ENCODE assay signal across 8 cellular contexts in the genomic region with DNA sequence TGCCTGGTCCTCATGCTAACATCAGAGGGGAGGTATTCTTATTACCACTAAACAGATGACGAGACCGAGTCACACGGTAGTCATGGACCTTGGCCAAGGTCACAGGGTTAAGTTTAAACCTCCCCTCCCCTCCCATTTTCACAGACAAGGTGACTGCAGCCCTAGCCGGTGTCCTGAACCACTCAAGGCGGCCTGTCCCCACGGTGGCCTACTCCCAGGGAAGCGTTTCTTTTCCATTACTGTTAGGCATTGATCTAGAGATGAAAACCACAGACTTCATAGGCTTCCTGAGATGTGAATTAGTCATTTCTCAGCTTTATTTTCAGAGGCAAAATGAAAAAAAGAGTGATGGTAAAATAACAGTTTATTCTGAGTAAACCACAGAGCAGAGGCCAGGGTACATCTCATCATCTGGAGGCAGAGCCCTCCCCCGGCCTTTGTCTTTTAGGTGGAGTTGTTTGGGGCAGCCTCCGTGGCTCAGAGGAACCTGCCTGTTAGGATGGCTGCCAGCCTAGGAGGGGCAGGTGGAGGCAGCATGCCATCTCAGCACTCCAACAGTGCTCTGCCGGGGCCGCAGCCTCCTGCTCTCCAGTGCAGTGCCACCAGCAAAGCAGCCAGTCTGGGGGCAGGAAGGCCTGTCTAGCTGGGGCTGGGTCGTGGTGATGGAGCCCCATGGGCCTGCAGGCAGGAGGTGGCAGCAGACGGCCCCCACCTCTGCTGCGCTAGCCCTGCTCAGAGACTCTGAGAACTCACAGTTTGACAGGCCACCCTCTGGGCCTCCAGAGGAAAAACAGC.
DNase-seq lines count a peak whose midpoint lies in the region; ATAC-seq and TF ChIP-seq lines count a peak whose summit lies in the region.

No MANE protein-coding gene starts in this region.

- H3K27me3 Mint-ChIP-seq in activated naive CD8-positive, alpha-beta T cell treated with anti-CD3 and anti-CD28 coated beads, Interleukin-2, amount 10 ng/mL, durations not matched to agents 7 days and 5 days: no peaks in the 10 kb centered on the region

- peak overlapping the region; percentile 75 for H3K4me3 Mint-ChIP-seq in activated naive CD8-positive, alpha-beta T cell treated with anti-CD3 and anti-CD28 coated beads, Interleukin-2, amount 10 ng/mL, durations not matched to agents 7 days and 5 days

- DNase-seq in GM10266 (ENCODE audit: extremely low spot score) (peak; percentile 77), kidney tubule cell (ENCODE audit: low spot score) (peak; percentile 70), midbrain (lab: John Stamatoyannopoulos, UW) (no peak), DMS114 treated with DMSO at 0.1 percent for 48 hours (lab: John Stamatoyannopoulos, UW; ENCODE audit: unreplicated experiment) (no peak)
- DNase-seq in activated naive CD8-positive, alpha-beta T cell treated with anti-CD3 and anti-CD28 coated beads, Interleukin-2, amount 10 ng/mL, durations not matched to agents 7 days and 5 days: peak; percentile 59
- DNase-seq in stimulated activated CD4-positive, alpha-beta T cell treated with anti-CD3 and anti-CD28 coated beads, Interleukin-4, amount 100 ng/mL, for 48 hours (ENCODE audit: low read depth in 2 of 2): peak; percentile 57 to 75

- H3K9me3 Mint-ChIP-seq in activated naive CD8-positive, alpha-beta T cell treated with anti-CD3 and anti-CD28 coated beads, Interleukin-2, amount 10 ng/mL, durations not matched to agents 7 days and 5 days: peaks cover 1% of the 10 kb centered on the region

- H3K36me3 Mint-ChIP-seq in activated naive CD8-positive, alpha-beta T cell treated with anti-CD3 and anti-CD28 coated beads, Interleukin-2, amount 10 ng/mL, durations not matched to agents 7 days and 5 days: peaks cover 11% of the 10 kb centered on the region

- POLR2A ChIA-PET in activated naive CD8-positive, alpha-beta T cell treated with anti-CD3 and anti-CD28 coated beads, Interleukin-2, amount 10 ng/mL, durations not matched to agents 7 days and 5 days (lab: Charles Lee): interaction anchor here (0.6 to 2.4 kb wide), 7 partner anchors 9 to 437 kb away, joined by 3 to 14 read pairs (median 7); no protein-coding TSS in a partner anchor

- ATAC-seq in HG03064 (IDR thresholded peaks at IDR 0.05; ENCODE audit: low read depth, unreplicated experiment) (peak; percentile 42), SK-N-SH treated with all-trans-retinoic acid at 6 μM for 48 hours (peak; percentile 85)
- ATAC-seq in activated naive CD8-positive, alpha-beta T cell treated with anti-CD3 and anti-CD28 coated beads, Interleukin-2, amount 10 ng/mL, durations not matched to agents 7 days and 5 days (ENCODE audit: low read depth): peak; percentile 72

- peak; percentile 7 for TF ChIP-seq CTCF in GM10266 (IDR thresholded peaks at IDR 0.05; ENCODE audit: control insufficient read depth, insufficient read depth, low read depth, missing control alignments)

- H3K4me1 Mint-ChIP-seq in activated naive CD8-positive, alpha-beta T cell treated with anti-CD3 and anti-CD28 coated beads, Interleukin-2, amount 10 ng/mL, durations not matched to agents 7 days and 5 days: peaks cover 67% of the 10 kb centered on the region

- H3K27ac Mint-ChIP-seq in activated naive CD8-positive, alpha-beta T cell treated with anti-CD3 and anti-CD28 coated beads, Interleukin-2, amount 10 ng/mL, durations not matched to agents 7 days and 5 days: peak overlapping the region; percentile 98

TF ChIP-seq in SK-N-SH treated with all-trans-retinoic acid at 6 μM for 48 hours, 23 proteins besides CTCF, POLR2A, EP300 and RAD21:
- TF ChIP-seq TCF4 (CRISPR knock-in tag; IDR thresholded peaks at IDR 0.05; ENCODE audit: borderline replicate concordance): no peak
- no peak for TF ChIP-seq ISL1 (CRISPR knock-in tag; IDR thresholded peaks at IDR 0.05)
- TF ChIP-seq RARB (CRISPR knock-in tag; IDR thresholded peaks at IDR 0.05): no peak
- TF ChIP-seq ZFP30 (CRISPR knock-in tag; IDR thresholded peaks at IDR 0.05): no peak
- TF ChIP-seq ZNF565 (CRISPR knock-in tag; conservative IDR thresholded peaks at IDR 0.05; ENCODE audit: low read depth): no peak
- no peak for TF ChIP-seq ZC3H10 (CRISPR knock-in tag; IDR thresholded peaks at IDR 0.05)
- TF ChIP-seq PPARA (CRISPR knock-in tag; IDR thresholded peaks at IDR 0.05; ENCODE audit: borderline replicate concordance): no peak
- no peak for TF ChIP-seq CSDC2 (CRISPR knock-in tag; IDR thresholded peaks at IDR 0.05)
- no peak for TF ChIP-seq ZFP3 (CRISPR knock-in tag; IDR thresholded peaks at IDR 0.05)
- TF ChIP-seq, protein P1, sequence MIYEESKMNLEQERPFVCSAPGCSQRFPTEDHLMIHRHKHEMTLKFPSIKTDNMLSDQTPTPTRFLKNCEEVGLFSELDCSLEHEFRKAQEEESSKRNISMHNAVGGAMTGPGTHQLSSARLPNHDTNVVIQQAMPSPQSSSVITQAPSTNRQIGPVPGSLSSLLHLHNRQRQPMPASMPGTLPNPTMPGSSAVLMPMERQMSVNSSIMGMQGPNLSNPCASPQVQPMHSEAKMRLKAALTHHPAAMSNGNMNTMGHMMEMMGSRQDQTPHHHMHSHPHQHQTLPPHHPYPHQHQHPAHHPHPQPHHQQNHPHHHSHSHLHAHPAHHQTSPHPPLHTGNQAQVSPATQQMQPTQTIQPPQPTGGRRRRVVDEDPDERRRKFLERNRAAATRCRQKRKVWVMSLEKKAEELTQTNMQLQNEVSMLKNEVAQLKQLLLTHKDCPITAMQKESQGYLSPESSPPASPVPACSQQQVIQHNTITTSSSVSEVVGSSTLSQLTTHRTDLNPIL (CRISPR knock-in tag; IDR thresholded peaks at IDR 0.05; ENCODE audit: low read depth): no peak
- TF ChIP-seq POU6F1 (CRISPR knock-in tag; IDR thresholded peaks at IDR 0.05; ENCODE audit: borderline replicate concordance, low read depth): no peak
- TF ChIP-seq CSRNP3 (CRISPR knock-in tag; IDR thresholded peaks at IDR 0.05): no peak
- TF ChIP-seq TSHZ2 (CRISPR knock-in tag; IDR thresholded peaks at IDR 0.05): no peak
TF ChIP-seq in SK-N-SH treated with all-trans-retinoic acid at 6 μM for 48 hours: peak in this region for 0.

Comparison
In these comparisons a context has a peak if more than half of its experiments do, and no peak if none do; other contexts are left out.
1. DNase-seq: peak in GM10266 (single experiment), activated naive CD8-positive, alpha-beta T cell treated with anti-CD3 and anti-CD28 coated beads, Interleukin-2, amount 10 ng/mL, durations not matched to agents 7 days and 5 days (single experiment), kidney tubule cell (single experiment) and stimulated activated CD4-positive, alpha-beta T cell treated with anti-CD3 and anti-CD28 coated beads, Interleukin-4, amount 100 ng/mL, for 48 hours (2 of 2); none in midbrain (single experiment) and DMS114 treated with DMSO at 0.1 percent for 48 hours (single experiment).
2. Peak in every context shown above with its lines, with median percentiles within 50 percentile points of each other: ATAC-seq.